11 cellular contexts compared by ENCODE assay signal in genomic region chr1:213008564-213008963, GRCh38. TPM values are rescaled to one million over a fixed set of nuclear protein-coding genes. Genes with fewer than 3 reads are reported as not detected.
A peak's percentile ranks its signal among the peaks of the same experiment; 100 is the strongest.
DNase-seq lines count a peak whose midpoint lies in the region; ATAC-seq and TF ChIP-seq lines count a peak whose summit lies in the region.
"Had no signal": no experiment of that assay in that cellular context is flagged by ENCODE, and none has a peak within 500 bp of the region (broad histone marks: within the 10 kb centered on the region; RNA-seq: fewer than 3 reads in every experiment).

No MANE protein-coding gene starts in this region.

- 64 to 82% methylated on average over 2 of the region's 2 CpGs for WGBS in transverse colon (ENCODE audit: low coverage in 1 of 2), 2 donors

- POLR2A ChIA-PET in activated CD4-positive, alpha-beta T cell treated with anti-CD3 and anti-CD28 coated beads for 36 hours (lab: Charles Lee), result no interaction called here

- ATAC-seq in activated CD4-positive, alpha-beta T cell treated with anti-CD3 and anti-CD28 coated beads for 36 hours, result peak; percentile 47
- ATAC-seq in GM21528 (IDR thresholded peaks at IDR 0.05; ENCODE audit: low FRiP score, unreplicated experiment), result peak; percentile 79
- ATAC-seq in HG03378 (IDR thresholded peaks at IDR 0.05; ENCODE audit: unreplicated experiment), result peak; percentile 76
- ATAC-seq: left ventricle myocardium superior had no signal

- H3K27ac ChIP-seq in transverse colon, result no peak overlapping the region

- H3K9me3 Mint-ChIP-seq in activated CD4-positive, alpha-beta T cell treated with anti-CD3 and anti-CD28 coated beads for 36 hours (ENCODE audit: low read depth), result no peaks in the 10 kb centered on the region
- H3K9me3 Mint-ChIP-seq in immature natural killer cell, result no peaks in the 10 kb centered on the region
- H3K9me3 Mint-ChIP-seq: activated T-cell treated with anti-CD3 and anti-CD28 coated beads, Interleukin-2, amount 50 U/mL, for 4 hours had no signal

- H3K36me3 ChIP-seq in transverse colon, result peaks cover 0 to 24% (median 5%) of the 10 kb centered on the region in 4 donors

- H3K4me1 ChIP-seq in transverse colon, result no peaks in the 10 kb centered on the region

- H3K27me3 Mint-ChIP-seq in activated CD4-positive, alpha-beta T cell treated with anti-CD3 and anti-CD28 coated beads for 36 hours, result no peaks in the 10 kb centered on the region
- H3K27me3 Mint-ChIP-seq in immature natural killer cell (ENCODE audit: low read depth in 3 of 3), result no peaks in the 10 kb centered on the region

- DNase-seq in activated CD4-positive, alpha-beta T cell treated with anti-CD3 and anti-CD28 coated beads for 36 hours, result no peak
- no peak for DNase-seq in activated CD4-positive, alpha-beta T cell treated with anti-CD3 and anti-CD28 coated beads for 48 hours
- DNase-seq in immature natural killer cell (peak; percentile 35 to 41 (median 36)), NCI-H69 (lab: John Stamatoyannopoulos, UW) (no peak), transverse colon (no peak)
- DNase-seq in activated CD4-positive, CD25-positive, alpha-beta regulatory T cell (lab: John Stamatoyannopoulos, UW), result no peak
- DNase-seq: activated T-cell treated with anti-CD3 and anti-CD28 coated beads, Interleukin-2, amount 50 U/mL, for 4 hours; DMS153; left ventricle myocardium superior had no signal

- no peaks in the 10 kb centered on the region for H3K27me3 ChIP-seq in transverse colon

- no peak overlapping the region for H3K4me3 Mint-ChIP-seq in activated CD4-positive, alpha-beta T cell treated with anti-CD3 and anti-CD28 coated beads for 36 hours
- H3K4me3 Mint-ChIP-seq in immature natural killer cell, result peak overlapping the region; percentile 63 to 86 (median 76)
- H3K4me3 Mint-ChIP-seq: activated T-cell treated with anti-CD3 and anti-CD28 coated beads, Interleukin-2, amount 50 U/mL, for 4 hours had no signal

- intact Hi-C loops in activated CD4-positive, alpha-beta T cell treated with anti-CD3 and anti-CD28 coated beads for 36 hours (cut with DNase I, micrococcal nuclease), result no loop called here
- intact Hi-C loops in transverse colon (cut with DNase I; ENCODE audit: low total_unique reads), result no loop called here

- no peak for TF ChIP-seq POLR2A in transverse colon (IDR thresholded peaks at IDR 0.05)

- H3K4me3 ChIP-seq in transverse colon, result no peak overlapping the region

- peaks cover 33% of the 10 kb centered on the region for H3K4me1 Mint-ChIP-seq in activated CD4-positive, alpha-beta T cell treated with anti-CD3 and anti-CD28 coated beads for 36 hours
- H3K4me1 Mint-ChIP-seq in immature natural killer cell, result peaks cover 28 to 54% of the 10 kb centered on the region in 2 donors

- in situ Hi-C loops in transverse colon (cut with MboI; ENCODE audit: low pct_ligation_motif_present in 1 of 4, low pct_unique_long_range_greater_than_20kb in 1 of 4, low sequenced_read_pairs in 3 of 4), result no loop called here

- no peak overlapping the region for H3K27ac Mint-ChIP-seq in activated CD4-positive, alpha-beta T cell treated with anti-CD3 and anti-CD28 coated beads for 36 hours
- H3K27ac Mint-ChIP-seq in immature natural killer cell, result peak overlapping the region; percentile 60 to 80 (median 68)

- no peak for TF ChIP-seq EP300 in transverse colon (IDR thresholded peaks at IDR 0.05; ENCODE audit: low read depth)

- CTCF ChIA-PET in activated CD4-positive, alpha-beta T cell treated with anti-CD3 and anti-CD28 coated beads for 36 hours (lab: Charles Lee), result no interaction called here

- no peaks in the 10 kb centered on the region for H3K9me3 ChIP-seq in transverse colon

- peaks cover 48% of the 10 kb centered on the region for H3K36me3 Mint-ChIP-seq in activated CD4-positive, alpha-beta T cell treated with anti-CD3 and anti-CD28 coated beads for 36 hours (ENCODE audit: low read depth)
- H3K36me3 Mint-ChIP-seq in immature natural killer cell, result peaks cover 12 to 53% (median 27%) of the 10 kb centered on the region in 3 donors

- no peak for TF ChIP-seq CTCF in transverse colon (IDR thresholded peaks at IDR 0.05)

RNA-seq across cellular contexts. Expression of gene ANGEL2, which starts 7.1 kb away (rescaled TPM):
- 10 to 100 TPM; 41.3 to 51.5 TPM for total RNA-seq in activated CD4-positive, alpha-beta T cell treated with anti-CD3 and anti-CD28 coated beads for 36 hours
- 10 to 100 TPM; 21.1 to 34.8 (median 22.8) TPM for polyA plus RNA-seq in immature natural killer cell
- total RNA-seq in transverse colon, result 100 to 1,000 TPM in 1 of 4 donors, 10 to 100 TPM in 3; 33.2 to 105 (median 64.3) TPM

RNA-seq across cellular contexts. Expression of gene RPS6KC1, which starts 42.5 kb away (rescaled TPM):
- 1 to 10 TPM; 4.9 to 5.7 TPM for total RNA-seq in activated CD4-positive, alpha-beta T cell treated with anti-CD3 and anti-CD28 coated beads for 36 hours
- polyA plus RNA-seq in immature natural killer cell, result 10 to 100 TPM in 1 of 3 donors, 1 to 10 TPM in 2; 2.9 to 10.7 (median 5.2) TPM
- 10 to 100 TPM; 11.5 to 20.3 (median 14.0) TPM for total RNA-seq in transverse colon

RNA-seq across cellular contexts. Expression of gene VASH2, which starts 58.2 kb away (rescaled TPM):
- total RNA-seq in activated CD4-positive, alpha-beta T cell treated with anti-CD3 and anti-CD28 coated beads for 36 hours, result under 1 TPM; 0.34 to 0.53 TPM
- under 1 TPM in 1 of 3 donors, not detected in 2; 0.49 TPM for polyA plus RNA-seq in immature natural killer cell
- total RNA-seq in transverse colon, result 1 to 10 TPM in 2 of 4 donors, not detected in 2; 1.1 to 1.7 TPM

Comparison
In these comparisons a context has a peak if more than half of its experiments do, and no peak if none do; other contexts are left out.
1. DNase-seq: peak in immature natural killer cell (3 of 3); none in activated CD4-positive, alpha-beta T cell treated with anti-CD3 and anti-CD28 coated beads for 36 hours (single experiment), activated CD4-positive, alpha-beta T cell treated with anti-CD3 and anti-CD28 coated beads for 48 hours (single experiment), activated CD4-positive, CD25-positive, alpha-beta regulatory T cell (0 of 4), NCI-H69 (single experiment) and transverse colon (single experiment).
2. Peak in every context shown above with its lines, with median percentiles within 50 percentile points of each other: ATAC-seq.